Comparison of ENCODE assay signal across 9 cellular contexts in the genomic region with DNA sequence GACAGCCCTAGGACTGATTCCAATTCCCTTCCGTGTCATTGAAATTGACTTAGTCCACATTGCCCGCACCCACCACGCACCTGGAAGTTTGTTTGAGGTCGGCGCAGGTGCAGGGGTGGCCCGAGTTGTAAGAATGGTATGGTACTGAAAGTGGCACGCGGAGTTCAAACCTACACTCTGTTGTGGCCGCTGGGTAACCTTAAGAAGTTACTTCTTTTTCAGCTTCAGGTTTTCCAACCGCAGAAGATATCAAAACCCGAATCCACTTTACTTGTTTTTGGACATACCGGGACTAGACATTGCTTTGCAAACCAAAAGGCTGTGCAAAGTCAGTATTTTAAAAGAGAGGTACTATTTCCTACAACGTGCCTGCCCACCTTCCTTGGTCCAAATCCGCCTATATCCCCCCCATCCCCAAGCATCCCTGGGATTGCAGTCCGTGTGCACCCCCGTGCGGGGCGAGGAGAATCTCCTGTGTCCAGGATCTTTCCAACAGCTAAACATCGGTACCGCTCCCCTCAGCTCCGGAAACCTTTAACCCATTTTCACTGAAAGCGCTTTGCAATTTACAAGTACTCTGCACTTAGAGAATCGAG. TPM values are rescaled to one million over a fixed set of nuclear protein-coding genes. Genes with fewer than 3 reads are reported as not detected.
DNase-seq lines count a peak whose midpoint lies in the region; TF ChIP-seq lines count a peak whose summit lies in the region.
"Had no signal": no experiment of that assay in that cellular context is flagged by ENCODE, and none has a peak within 500 bp of the region (broad histone marks: within the 10 kb centered on the region; RNA-seq: fewer than 3 reads in every experiment).

No MANE protein-coding gene starts in this region.

- TF ChIP-seq CTCF in kidney epithelial cell (IDR thresholded peaks at IDR 0.05; ENCODE audit: insufficient read depth, low read length, poor library complexity, severe bottlenecking) = no peak
- TF ChIP-seq CTCF in stomach (IDR thresholded peaks at IDR 0.05) = no peak
- no peak for TF ChIP-seq CTCF in GM20000 (IDR thresholded peaks at IDR 0.05; ENCODE audit: extremely low read depth, missing control alignments)

- TF ChIP-seq EP300 in stomach (IDR thresholded peaks at IDR 0.05) = no peak

- H3K27ac ChIP-seq in stomach = peak overlapping the region in 2 of 5 donors; percentile 54 to 58
- H3K27ac ChIP-seq: adrenal gland had no signal

- DNase-seq in NCI-H82 (lab: John Stamatoyannopoulos, UW) (peak; percentile 35), NCI-H82 treated with DMSO at 0.1 percent for 48 hours (lab: John Stamatoyannopoulos, UW; ENCODE audit: unreplicated experiment) (no peak), adipocyte (ENCODE audit: low read depth) (peak; percentile 30), kidney epithelial cell (ENCODE audit: low read depth) (no peak), stomach (no peak), HuH-7.5 (ENCODE audit: low spot score) (no peak), DMS79 (lab: John Stamatoyannopoulos, UW) (no peak), GM20000 (ENCODE audit: low spot score) (no peak)

- H3K4me1 ChIP-seq in adipocyte (ENCODE audit: control insufficient read depth, insufficient read depth, low read length) (peaks cover 65% of the 10 kb centered on the region), stomach (peaks cover 30 to 60% (median 49%) of the 10 kb centered on the region in 4 donors)

- peak overlapping the region; percentile 71 for H3K9ac ChIP-seq in adipocyte (ENCODE audit: low read length)

- H3K27me3 ChIP-seq in adipocyte (replicated peaks; ENCODE audit: control insufficient read depth, insufficient read depth, low read length) = no peaks in the 10 kb centered on the region
- peaks cover 16% of the 10 kb centered on the region for H3K27me3 ChIP-seq in kidney epithelial cell (ENCODE audit: control insufficient read depth, insufficient read depth, low read length)
- H3K27me3 ChIP-seq in stomach = peaks cover 6 to 60% (median 45%) of the 10 kb centered on the region in 3 donors

- WGBS in stomach, 5 donors = 4 to 11% (median 7%) methylated on average over 22 to 23 of the region's 23 CpGs

- H3K9me3 ChIP-seq in adipocyte (ENCODE audit: control insufficient read depth, low read length) (no peaks in the 10 kb centered on the region), stomach (no peaks in the 10 kb centered on the region)
- H3K9me3 ChIP-seq: adrenal gland had no signal

- H3K36me3 ChIP-seq in adipocyte (ENCODE audit: control insufficient read depth, insufficient read depth, low read length, severe bottlenecking) = peaks cover 21% of the 10 kb centered on the region
- no peaks in the 10 kb centered on the region for H3K36me3 ChIP-seq in kidney epithelial cell (ENCODE audit: control insufficient read depth, insufficient read depth, low read length)
- peaks cover 0 to 8% (median 4%) of the 10 kb centered on the region in 4 donors for H3K36me3 ChIP-seq in stomach
- H3K36me3 ChIP-seq: adrenal gland had no signal

- H3K4me3 ChIP-seq in adipocyte (ENCODE audit: low read length) = peak overlapping the region; percentile 82
- H3K4me3 ChIP-seq in kidney epithelial cell (ENCODE audit: low read depth, low read length) = peak overlapping the region; percentile 46
- H3K4me3 ChIP-seq in stomach = peak overlapping the region; percentile 49 to 56 (median 50)

- no peak for TF ChIP-seq POLR2A in stomach (IDR thresholded peaks at IDR 0.05)

- intact Hi-C loops in stomach (cut with DNase I; ENCODE audit: low total_unique reads) = loop anchor here (5.0 kb wide), 3 partner anchors 432 to 1257 kb away; no protein-coding TSS in a partner anchor

RNA-seq across cellular contexts. Expression of a gene that starts 1.0 kb away (rescaled TPM):
- total RNA-seq in kidney epithelial cell (152 and 162 TPM in 2 replicates), stomach (100 to 1,000 TPM in 3 of 5 donors, 10 to 100 TPM in 2; 12.1 to 218 (median 109) TPM)
- polyA plus RNA-seq in stomach = 10 to 100 TPM; 17.9 to 45.4 (median 20.7) TPM

RNA-seq across cellular contexts. Expression of a gene that starts 31.8 kb away (rescaled TPM):
- total RNA-seq in kidney epithelial cell (8.1 and 13.5 TPM in 2 replicates), stomach (under 1 TPM in 1 of 5 donors, not detected in 4; 0.55 TPM)
- not detected for polyA plus RNA-seq in stomach

RNA-seq across cellular contexts. Expression of a gene that starts 47.2 kb away (rescaled TPM):
- total RNA-seq in kidney epithelial cell (not detected in 2 replicates), stomach (not detected)
- polyA plus RNA-seq in stomach = not detected
- total RNA-seq: adrenal gland had no signal
- polyA plus RNA-seq: adrenal gland had no signal

Comparison
In these comparisons a context has a peak if more than half of its experiments do, and no peak if none do; other contexts are left out.
1. DNase-seq: peak in NCI-H82 (single experiment) and adipocyte (single experiment); none in NCI-H82 treated with DMSO at 0.1 percent for 48 hours (single experiment), kidney epithelial cell (single experiment), stomach (single experiment), HuH-7.5 (single experiment), DMS79 (single experiment) and GM20000 (single experiment).
2. Peak in every context shown above with its lines, with median percentiles within 50 percentile points of each other: H3K4me3 ChIP-seq.